In genomic region chrX:20061869-20062254, GRCh38 we compare ENCODE assay signal across 15 cellular contexts. TPM values are rescaled to one million over a fixed set of nuclear protein-coding genes. Genes with fewer than 3 reads are reported as not detected.
A peak's percentile ranks its signal among the peaks of the same experiment; 100 is the strongest.
DNase-seq lines count a peak whose midpoint lies in the region; ATAC-seq and TF ChIP-seq lines count a peak whose summit lies in the region.
"Had no signal": no experiment of that assay in that cellular context is flagged by ENCODE, and none has a peak within 500 bp of the region (broad histone marks: within the 10 kb centered on the region; RNA-seq: fewer than 3 reads in every experiment).

No MANE protein-coding gene starts in this region.

- H2BK5ac ChIP-seq in mesenchymal stem cell (ENCODE audit: low read depth, low read length, poor library complexity, severe bottlenecking) = peak overlapping the region; percentile 31

- H3K4ac ChIP-seq in mesenchymal stem cell (ENCODE audit: low read depth in 1 of 2, low read length in 2 of 2) = no peak overlapping the region

- H3K4me2 ChIP-seq in DND-41 (ENCODE audit: insufficient read depth, low read length) (peak overlapping the region; percentile 52), mesenchymal stem cell (ENCODE audit: low read length, poor library complexity, severe bottlenecking) (no peak overlapping the region)

- H3K27me3 ChIP-seq in DND-41 (ENCODE audit: insufficient read depth, low read length, poor library complexity) (no peaks in the 10 kb centered on the region), mesenchymal stem cell (ENCODE audit: control insufficient read depth in 1 of 2, insufficient read depth in 1 of 2, low read length in 2 of 2) (peaks cover 0 to 40% of the 10 kb centered on the region in 2 experiments)

- no peak for TF ChIP-seq CTCF in DND-41 (IDR thresholded peaks at IDR 0.05; ENCODE audit: borderline replicate concordance, extremely low read depth, low read length, poor library complexity, severe bottlenecking)
- no peak for TF ChIP-seq CTCF in CD14-positive monocyte (IDR thresholded peaks at IDR 0.05)

- no peaks in the 10 kb centered on the region for H3K79me1 ChIP-seq in mesenchymal stem cell (replicated peaks; ENCODE audit: low read length, poor library complexity, severe bottlenecking)

- no peaks in the 10 kb centered on the region for H3K9me3 Mint-ChIP-seq in IgD-negative memory B cell
- H3K9me3 Mint-ChIP-seq in CD14-positive monocyte = peaks cover 0 to 3% (median 2%) of the 10 kb centered on the region in 7 donors
- H3K9me3 Mint-ChIP-seq: stimulated activated naive CD8-positive, alpha-beta T cell treated with anti-CD3 and anti-CD28 coated beads, Interleukin-15, amount 100 ng/mL, for 72 hours had no signal

- H2BK120ac ChIP-seq in mesenchymal stem cell (ENCODE audit: low read depth, low read length) = no peak overlapping the region

- H3K9ac ChIP-seq in DND-41 (ENCODE audit: low read depth, low read length) = peak overlapping the region; percentile 34
- no peak overlapping the region for H3K9ac ChIP-seq in mesenchymal stem cell (ENCODE audit: low read length)

- intact Hi-C loops in CD14-positive monocyte (cut with micrococcal nuclease) = no loop called here

- H3K27me3 Mint-ChIP-seq in IgD-negative memory B cell = peaks cover 2% of the 10 kb centered on the region
- peaks cover 0 to 23% (median 5%) of the 10 kb centered on the region in 3 donors for H3K27me3 Mint-ChIP-seq in CD14-positive monocyte (ENCODE audit: low read depth in 3 of 3)
- H3K27me3 Mint-ChIP-seq: activated naive CD8-positive, alpha-beta T cell; stimulated activated naive CD8-positive, alpha-beta T cell treated with anti-CD3 and anti-CD28 coated beads, Interleukin-15, amount 100 ng/mL, for 72 hours had no signal

- H3K4me1 ChIP-seq in DND-41 (ENCODE audit: insufficient read depth, low read length) (peaks cover 44% of the 10 kb centered on the region), mesenchymal stem cell (ENCODE audit: control insufficient read depth, insufficient read depth, low read depth, low read length) (peaks cover 15% of the 10 kb centered on the region)
- H3K4me1 ChIP-seq: HAP-1, prostate gland had no signal

- H3K36me3 Mint-ChIP-seq in IgD-negative memory B cell (peaks cover 3% of the 10 kb centered on the region), CD14-positive monocyte (no peaks in the 10 kb centered on the region)
- H3K36me3 Mint-ChIP-seq: activated naive CD8-positive, alpha-beta T cell had no signal

- no peak overlapping the region for H3K14ac ChIP-seq in mesenchymal stem cell (ENCODE audit: low read length in 2 of 2)

- H4K91ac ChIP-seq in mesenchymal stem cell (ENCODE audit: low read length) = no peak overlapping the region

- no peak overlapping the region for H4K8ac ChIP-seq in mesenchymal stem cell (ENCODE audit: low read length)

- H4K20me1 ChIP-seq in DND-41 (ENCODE audit: insufficient read depth, low read length) = no peaks in the 10 kb centered on the region

- ATAC-seq in DND-41 (ENCODE audit: insufficient read depth, low read depth) (no peak), GM21786 (IDR thresholded peaks at IDR 0.05; ENCODE audit: unreplicated experiment) (no peak)

- no peaks in the 10 kb centered on the region for H3K79me2 ChIP-seq in DND-41 (ENCODE audit: insufficient read depth, low read length)

- no peak overlapping the region for H3K18ac ChIP-seq in mesenchymal stem cell (ENCODE audit: low read depth in 1 of 2, low read length in 2 of 2)

- H3K27ac ChIP-seq in DND-41 (ENCODE audit: low read length) (peak overlapping the region; percentile 81), mesenchymal stem cell (ENCODE audit: low read length, poor library complexity, severe bottlenecking) (peak overlapping the region; percentile 65)
- H3K27ac ChIP-seq: prostate gland had no signal

- no peak overlapping the region for H2AFZ ChIP-seq in DND-41 (ENCODE audit: low read depth, low read length)
- H2AFZ ChIP-seq in mesenchymal stem cell (ENCODE audit: low read depth, low read length) = no peak overlapping the region

- DNase-seq in DND-41 (no peak), astrocyte of the hippocampus (ENCODE audit: low read depth, low spot score) (peak; percentile 72), mesenchymal stem cell (peak; percentile 83), CD14-positive monocyte (ENCODE audit: low spot score) (no peak), occipital lobe (lab: John Stamatoyannopoulos, UW) (no peak), NCI-H2227 treated with DMSO at 0.1 percent for 48 hours (lab: John Stamatoyannopoulos, UW) (no peak)
- DNase-seq: COR-L47; effector memory CD4-positive, alpha-beta T cell; stimulated activated CD4-positive, alpha-beta T cell treated with anti-CD3 and anti-CD28 coated beads, Interleukin-4, amount 100 ng/mL, for 1 hour; stimulated activated naive CD8-positive, alpha-beta T cell treated with anti-CD3 and anti-CD28 coated beads, Interleukin-15, amount 100 ng/mL, for 72 hours had no signal

- no peaks in the 10 kb centered on the region for H3K9me3 ChIP-seq in DND-41 (ENCODE audit: insufficient read depth, low read length, severe bottlenecking)
- H3K9me3 ChIP-seq in mesenchymal stem cell (ENCODE audit: control insufficient read depth, low read length) = no peaks in the 10 kb centered on the region
- H3K9me3 ChIP-seq: HAP-1, prostate gland had no signal

- H3K27ac Mint-ChIP-seq in IgD-negative memory B cell = peak overlapping the region; percentile 65 to 95 (median 88)
- peak overlapping the region in 1 of 7 donors; percentile 13 for H3K27ac Mint-ChIP-seq in CD14-positive monocyte
- H3K27ac Mint-ChIP-seq: activated naive CD8-positive, alpha-beta T cell; stimulated activated naive CD8-positive, alpha-beta T cell treated with anti-CD3 and anti-CD28 coated beads, Interleukin-15, amount 100 ng/mL, for 72 hours had no signal

- H3K4me1 Mint-ChIP-seq in IgD-negative memory B cell (peaks cover 14 to 30% (median 22%) of the 10 kb centered on the region in 3 donors), CD14-positive monocyte (peaks cover 11% of the 10 kb centered on the region)

- H3K23ac ChIP-seq in mesenchymal stem cell (ENCODE audit: low read length in 2 of 2) = no peak overlapping the region

- H2BK15ac ChIP-seq in mesenchymal stem cell (ENCODE audit: low read depth, poor library complexity, severe bottlenecking) = no peak overlapping the region

- WGBS in mesenchymal stem cell = no CpG with 5 or more reads among the region's 1 CpG

- H3K4me3 ChIP-seq in DND-41 (ENCODE audit: low read depth in 1 of 2, low read length in 2 of 2) (no peak overlapping the region; a peak in 1 of 4 replicates), mesenchymal stem cell (ENCODE audit: insufficient read depth in 1 of 2, low read depth in 1 of 2, low read length in 2 of 2) (no peak overlapping the region)
- H3K4me3 ChIP-seq: HAP-1, prostate gland had no signal

- H3K36me3 ChIP-seq in DND-41 (ENCODE audit: insufficient read depth, low read length) (no peaks in the 10 kb centered on the region), mesenchymal stem cell (ENCODE audit: control insufficient read depth in 1 of 2, insufficient read depth in 2 of 2, low read depth in 1 of 2, low read length in 2 of 2) (no peaks in the 10 kb centered on the region)
- H3K36me3 ChIP-seq: HAP-1, prostate gland had no signal

- peak overlapping the region in 2 of 4 donors; percentile 73 to 79 for H3K4me3 Mint-ChIP-seq in IgD-negative memory B cell
- no peak overlapping the region for H3K4me3 Mint-ChIP-seq in CD14-positive monocyte
- H3K4me3 Mint-ChIP-seq: activated naive CD8-positive, alpha-beta T cell; stimulated activated naive CD8-positive, alpha-beta T cell treated with anti-CD3 and anti-CD28 coated beads, Interleukin-15, amount 100 ng/mL, for 72 hours had no signal

- no peak overlapping the region for H2AK5ac ChIP-seq in mesenchymal stem cell (ENCODE audit: low read length, severe bottlenecking)

- H2BK12ac ChIP-seq in mesenchymal stem cell (ENCODE audit: low read length in 2 of 2) = no peak overlapping the region

RNA-seq across cellular contexts. Expression of gene MAP7D2, which starts 54.8 kb away (rescaled TPM):
- 0.23 TPM for polyA plus RNA-seq in IgD-negative memory B cell
- polyA plus RNA-seq in mesenchymal stem cell (2013, experiment 1 of 2) = 0.06 TPM
- polyA plus RNA-seq in mesenchymal stem cell (2013, experiment 2 of 2) = 0.12 TPM
- not detected for polyA plus RNA-seq in CD14-positive monocyte
- total RNA-seq in occipital lobe = 7.6 TPM

Comparison
In these comparisons a context has a peak if more than half of its experiments do, and no peak if none do; other contexts are left out.
1. DNase-seq: peak in astrocyte of the hippocampus (single experiment) and mesenchymal stem cell (single experiment); none in DND-41 (single experiment), CD14-positive monocyte (single experiment), occipital lobe (single experiment) and NCI-H2227 treated with DMSO at 0.1 percent for 48 hours (single experiment).